In genomic region chr2:68849579-68850030, GRCh38 we compare ENCODE assay signal across 1 cellular context.
A peak's percentile ranks its signal among the peaks of the same experiment; 100 is the strongest.
TF ChIP-seq lines count a peak whose summit lies in the region.

No MANE protein-coding gene starts in this region.

TF ChIP-seq in K562, 482 proteins besides CTCF, POLR2A, EP300 and RAD21 (continued from another document and continues in another):
- no peak for TF ChIP-seq NR2F6 (CRISPR knock-in tag; IDR thresholded peaks at IDR 0.05)
- TF ChIP-seq ERF (CRISPR knock-in tag; IDR thresholded peaks at IDR 0.05) = no peak
- no peak for TF ChIP-seq TSHZ1 (CRISPR knock-in tag; IDR thresholded peaks at IDR 0.05)
- TF ChIP-seq ZNF12 (CRISPR knock-in tag; IDR thresholded peaks at IDR 0.05) = no peak
- no peak for TF ChIP-seq ZBTB7A (IDR thresholded peaks at IDR 0.05; ENCODE audit: borderline replicate concordance, control insufficient read depth, low read depth, low read length)
- TF ChIP-seq ZNF165 (CRISPR knock-in tag; IDR thresholded peaks at IDR 0.05; ENCODE audit: borderline replicate concordance) = no peak
- no peak for TF ChIP-seq E2F1 (CRISPR knock-in tag; IDR thresholded peaks at IDR 0.05)
- TF ChIP-seq CCAR2 (IDR thresholded peaks at IDR 0.05; ENCODE audit: low read depth, low read length) = no peak
- no peak for TF ChIP-seq ZNF512 (tag; IDR thresholded peaks at IDR 0.05)
- peak; percentile 66; the same call in 1 of the 2 replicates for TF ChIP-seq STAT5A (IDR thresholded peaks at IDR 0.05; ENCODE audit: borderline replicate concordance, low read length)
- no peak for TF ChIP-seq ZNF184 (CRISPR knock-in tag; IDR thresholded peaks at IDR 0.05)
- no peak for TF ChIP-seq MAFG (tag; conservative IDR thresholded peaks at IDR 0.05)
- TF ChIP-seq ZNF518B (CRISPR knock-in tag; IDR thresholded peaks at IDR 0.05) = no peak
- TF ChIP-seq HNRNPUL1 (IDR thresholded peaks at IDR 0.05; ENCODE audit: low read length) = no peak
- TF ChIP-seq PCBP2 (IDR thresholded peaks at IDR 0.05; ENCODE audit: low read depth, low read length, poor library complexity, severe bottlenecking) = no peak
- TF ChIP-seq FOXM1 (IDR thresholded peaks at IDR 0.05; ENCODE audit: low read depth) = no peak
- no peak for TF ChIP-seq FOXM1 (CRISPR knock-in tag; IDR thresholded peaks at IDR 0.05; ENCODE audit: low read depth)
- peak; percentile 69 for TF ChIP-seq MEIS2 (IDR thresholded peaks at IDR 0.05; ENCODE audit: partially characterized antibody)
- TF ChIP-seq ZKSCAN3 (CRISPR knock-in tag; IDR thresholded peaks at IDR 0.05) = no peak
- TF ChIP-seq HDAC3 (IDR thresholded peaks at IDR 0.05; ENCODE audit: borderline replicate concordance, partially characterized antibody) = no peak
- TF ChIP-seq HDAC8 (tag; IDR thresholded peaks at IDR 0.05) = no peak
- TF ChIP-seq SNIP1 (IDR thresholded peaks at IDR 0.05; ENCODE audit: low read depth) = no peak
- no peak for TF ChIP-seq ZNF76 (CRISPR knock-in tag; IDR thresholded peaks at IDR 0.05; ENCODE audit: borderline replicate concordance)
- TF ChIP-seq IFI16 (CRISPR knock-in tag; IDR thresholded peaks at IDR 0.05) = no peak
- no peak for TF ChIP-seq ETS1 (conservative IDR thresholded peaks at IDR 0.05; ENCODE audit: control insufficient read depth, low read depth, low read length)
- TF ChIP-seq NR1H2 (CRISPR knock-in tag; IDR thresholded peaks at IDR 0.05) = no peak
- TF ChIP-seq ZNF3 (CRISPR knock-in tag; IDR thresholded peaks at IDR 0.05) = no peak
- no peak for TF ChIP-seq ZNF699 (CRISPR knock-in tag; IDR thresholded peaks at IDR 0.05; ENCODE audit: insufficient replicate concordance)
- no peak for TF ChIP-seq HDAC6 (IDR thresholded peaks at IDR 0.05; ENCODE audit: low read depth, low read length)
- no peak for TF ChIP-seq ELF2 (CRISPR knock-in tag; IDR thresholded peaks at IDR 0.05)
- TF ChIP-seq PHB2 (IDR thresholded peaks at IDR 0.05; ENCODE audit: low read depth) = no peak
- TF ChIP-seq PRPF4 (IDR thresholded peaks at IDR 0.05; ENCODE audit: insufficient read depth, low read depth, low read length, poor library complexity, severe bottlenecking) = no peak
- peak; percentile 86 for TF ChIP-seq LEF1 (IDR thresholded peaks at IDR 0.05)
- no peak for TF ChIP-seq ETS2 (tag; IDR thresholded peaks at IDR 0.05; ENCODE audit: borderline replicate concordance, poor library complexity, severe bottlenecking)
- TF ChIP-seq ZNF41 (CRISPR knock-in tag; conservative IDR thresholded peaks at IDR 0.05) = no peak
- TF ChIP-seq NR2C1 (IDR thresholded peaks at IDR 0.05) = no peak
- TF ChIP-seq NR2C1 (tag; IDR thresholded peaks at IDR 0.05) = peak; percentile 36; the same call in 1 of the 2 replicates
- TF ChIP-seq WHSC1 (IDR thresholded peaks at IDR 0.05; ENCODE audit: low read length) = no peak
- no peak for TF ChIP-seq CBX1 (IDR thresholded peaks at IDR 0.05; ENCODE audit: low read depth)
- TF ChIP-seq L3MBTL2 (IDR thresholded peaks at IDR 0.05) = peak; percentile 49; the same call in 1 of the 2 replicates
- TF ChIP-seq PTBP1 (IDR thresholded peaks at IDR 0.05; ENCODE audit: low read depth, low read length) = no peak
- TF ChIP-seq E2F8 (IDR thresholded peaks at IDR 0.05; ENCODE audit: low read depth, partially characterized antibody) = no peak
- TF ChIP-seq HEY1 (CRISPR knock-in tag; IDR thresholded peaks at IDR 0.05; ENCODE audit: borderline replicate concordance) = no peak
- TF ChIP-seq POLR2B (IDR thresholded peaks at IDR 0.05; ENCODE audit: low read depth, partially characterized antibody) = no peak
- TF ChIP-seq ZEB2 (IDR thresholded peaks at IDR 0.05) = peak; percentile 24; the same call in 1 of the 2 replicates
- TF ChIP-seq IRF2 (CRISPR knock-in tag; IDR thresholded peaks at IDR 0.05) = no peak
- no peak for TF ChIP-seq SP1 (CRISPR knock-in tag; IDR thresholded peaks at IDR 0.05)
- no peak for TF ChIP-seq ZMIZ1 (IDR thresholded peaks at IDR 0.05; ENCODE audit: low read depth in 2 of 2, low read length in 2 of 2)
